ENCODE assay signal across 12 cellular contexts in the genomic region with DNA sequence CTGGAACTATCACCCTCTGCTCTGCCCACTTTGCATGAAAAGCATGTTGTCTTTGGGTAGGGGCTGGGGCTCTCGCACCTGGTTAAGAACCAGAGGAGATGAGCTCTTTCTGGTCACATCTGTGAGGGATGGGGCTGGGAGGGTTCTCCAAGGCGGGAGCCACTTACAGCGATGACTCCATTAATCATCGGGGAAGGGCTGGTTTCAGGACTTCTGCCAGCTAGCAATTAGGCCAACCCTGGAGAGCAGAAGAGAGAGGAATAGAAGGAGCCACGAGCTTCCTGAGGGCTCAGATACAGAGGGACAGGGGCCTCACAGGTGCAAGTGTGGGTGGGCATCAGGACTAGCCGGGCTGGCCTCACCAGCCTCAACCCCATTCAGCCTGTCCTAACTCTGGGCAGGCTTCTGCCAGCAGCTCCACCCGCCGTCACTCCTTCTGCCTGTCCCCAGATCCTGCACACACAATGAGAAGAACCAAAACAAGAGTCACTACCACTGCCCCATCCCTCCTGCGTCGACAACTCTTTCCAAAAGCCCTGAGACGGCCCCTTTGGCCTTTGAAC. TPM values are rescaled to one million over a fixed set of nuclear protein-coding genes. Genes with fewer than 3 reads are reported as not detected.
DNase-seq lines count a peak whose midpoint lies in the region; ATAC-seq and TF ChIP-seq lines count a peak whose summit lies in the region.
"Had no signal": no experiment of that assay in that cellular context is flagged by ENCODE, and none has a peak within 500 bp of the region (broad histone marks: within the 10 kb centered on the region; RNA-seq: fewer than 3 reads in every experiment).

No MANE protein-coding gene starts in this region.

- no peak overlapping the region for H3K27ac Mint-ChIP-seq in activated T-cell treated with anti-CD3 and anti-CD28 coated beads, Interleukin-2, amount 50 U/mL, for 24 hours
- no peak overlapping the region for H3K27ac Mint-ChIP-seq in T-helper 2 cell treated with Interferon-gamma antibody and Interleukin-4, amounts not matched to agents 5 μg/mL and 100 μg/mL, for 36 hours
- H3K27ac Mint-ChIP-seq: activated CD8-positive, alpha-beta T cell treated with anti-CD3 and anti-CD28 coated beads, Interleukin-2, amount 10 ng/mL, durations not matched to agents 7 days and 5 days; B cell had no signal

- DNase-seq in activated T-cell treated with anti-CD3 and anti-CD28 coated beads, Interleukin-2, amount 50 U/mL, for 1 hour, result peak; percentile 4
- no peak for DNase-seq in activated T-cell treated with anti-CD3 and anti-CD28 coated beads, Interleukin-2, amount 50 U/mL, for 24 hours
- DNase-seq in astrocyte of the hippocampus (ENCODE audit: low read depth, low spot score) (peak; percentile 61), left lung (peak; percentile 35 to 41), upper lobe of left lung (peak; percentile 23 to 29), glomerular visceral epithelial cell (ENCODE audit: extremely low spot score) (no peak)
- DNase-seq in T-helper 2 cell treated with Interferon-gamma antibody and Interleukin-4, amounts not matched to agents 5 μg/mL and 100 μg/mL, for 36 hours (ENCODE audit: low spot score), result no peak
- DNase-seq: activated CD8-positive, alpha-beta T cell treated with anti-CD3 and anti-CD28 coated beads, Interleukin-2, amount 10 ng/mL, durations not matched to agents 7 days and 5 days had no signal

- ATAC-seq in left lung, result peak; percentile 31
- peak in 1 of 2 donors; percentile 16 for ATAC-seq in upper lobe of left lung (ENCODE audit: low FRiP score in 2 of 2)
- ATAC-seq in GM21515 (IDR thresholded peaks at IDR 0.05; ENCODE audit: unreplicated experiment), result no peak
- ATAC-seq: activated CD8-positive, alpha-beta T cell treated with anti-CD3 and anti-CD28 coated beads, Interleukin-2, amount 10 ng/mL, durations not matched to agents 7 days and 5 days had no signal

- WGBS in upper lobe of left lung, 2 donors, result 53 to 58% methylated on average over 11 of the region's 11 CpGs

- no peak for TF ChIP-seq POLR2A in upper lobe of left lung (IDR thresholded peaks at IDR 0.05)

- no peaks in the 10 kb centered on the region for H3K4me1 Mint-ChIP-seq in activated T-cell treated with anti-CD3 and anti-CD28 coated beads, Interleukin-2, amount 50 U/mL, for 24 hours (ENCODE audit: low read depth)
- H3K4me1 Mint-ChIP-seq in T-helper 2 cell treated with Interferon-gamma antibody and Interleukin-4, amounts not matched to agents 5 μg/mL and 100 μg/mL, for 36 hours (ENCODE audit: low read depth), result no peaks in the 10 kb centered on the region
- H3K4me1 Mint-ChIP-seq: B cell; central memory CD8-positive, alpha-beta T cell had no signal

- H3K4me3 Mint-ChIP-seq in activated T-cell treated with anti-CD3 and anti-CD28 coated beads, Interleukin-2, amount 50 U/mL, for 24 hours, result no peak overlapping the region
- H3K4me3 Mint-ChIP-seq in T-helper 2 cell treated with Interferon-gamma antibody and Interleukin-4, amounts not matched to agents 5 μg/mL and 100 μg/mL, for 36 hours, result no peak overlapping the region
- H3K4me3 Mint-ChIP-seq: activated CD8-positive, alpha-beta T cell treated with anti-CD3 and anti-CD28 coated beads, Interleukin-2, amount 10 ng/mL, durations not matched to agents 7 days and 5 days; B cell; central memory CD8-positive, alpha-beta T cell had no signal

- peak overlapping the region; percentile 70 to 72 for H3K27ac ChIP-seq in left lung
- H3K27ac ChIP-seq in upper lobe of left lung, result peak overlapping the region; percentile 49 to 89 (median 74)
- H3K27ac ChIP-seq: SK-N-MC had no signal

- H3K9me3 ChIP-seq in left lung (no peaks in the 10 kb centered on the region), upper lobe of left lung (no peaks in the 10 kb centered on the region)

- intact Hi-C loops in left lung (cut with DNase I), result no loop called here

- TF ChIP-seq CTCF in left lung (IDR thresholded peaks at IDR 0.05) (no peak), upper lobe of left lung (IDR thresholded peaks at IDR 0.05) (no peak)

- peaks cover 0 to 35% of the 10 kb centered on the region in 2 donors for H3K36me3 ChIP-seq in left lung
- peaks cover 15 to 55% (median 41%) of the 10 kb centered on the region in 4 donors for H3K36me3 ChIP-seq in upper lobe of left lung

- no peaks in the 10 kb centered on the region for H3K27me3 Mint-ChIP-seq in activated T-cell treated with anti-CD3 and anti-CD28 coated beads, Interleukin-2, amount 50 U/mL, for 24 hours
- no peaks in the 10 kb centered on the region for H3K27me3 Mint-ChIP-seq in T-helper 2 cell treated with Interferon-gamma antibody and Interleukin-4, amounts not matched to agents 5 μg/mL and 100 μg/mL, for 36 hours (ENCODE audit: low read depth)
- H3K27me3 Mint-ChIP-seq: B cell; central memory CD8-positive, alpha-beta T cell had no signal

- H3K36me3 Mint-ChIP-seq in activated T-cell treated with anti-CD3 and anti-CD28 coated beads, Interleukin-2, amount 50 U/mL, for 24 hours (ENCODE audit: low read depth), result no peaks in the 10 kb centered on the region
- H3K36me3 Mint-ChIP-seq in T-helper 2 cell treated with Interferon-gamma antibody and Interleukin-4, amounts not matched to agents 5 μg/mL and 100 μg/mL, for 36 hours (ENCODE audit: low read depth), result no peaks in the 10 kb centered on the region

- H3K27me3 ChIP-seq in left lung (no peaks in the 10 kb centered on the region), upper lobe of left lung (no peaks in the 10 kb centered on the region)

- no peak for TF ChIP-seq EP300 in upper lobe of left lung (IDR thresholded peaks at IDR 0.05)

- no peaks in the 10 kb centered on the region for H3K9me3 Mint-ChIP-seq in activated T-cell treated with anti-CD3 and anti-CD28 coated beads, Interleukin-2, amount 50 U/mL, for 24 hours
- no peaks in the 10 kb centered on the region for H3K9me3 Mint-ChIP-seq in T-helper 2 cell treated with Interferon-gamma antibody and Interleukin-4, amounts not matched to agents 5 μg/mL and 100 μg/mL, for 36 hours
- H3K9me3 Mint-ChIP-seq: central memory CD8-positive, alpha-beta T cell had no signal

- H3K4me3 ChIP-seq in left lung (no peak overlapping the region), upper lobe of left lung (peak overlapping the region in 1 of 4 donors; percentile 14)
- H3K4me3 ChIP-seq: SK-N-MC had no signal

- H3K4me1 ChIP-seq in left lung (peaks cover 25 to 55% of the 10 kb centered on the region in 2 donors), upper lobe of left lung (peaks cover 50 to 70% (median 64%) of the 10 kb centered on the region in 4 donors)

RNA-seq across cellular contexts. Expression of a gene that starts 8.4 kb away (rescaled TPM):
- total RNA-seq in left lung (1,000 to 10,000 TPM in 1 of 2 donors, 100 to 1,000 TPM in 1; 567 to 1,008 TPM), upper lobe of left lung (1,000 to 10,000 TPM in 1 of 6 donors, 100 to 1,000 TPM in 5; 113 to 1,228 (median 802) TPM)
- total RNA-seq: B cell had no signal

RNA-seq across cellular contexts. Expression of a gene that starts 43.7 kb away (rescaled TPM):
- total RNA-seq in left lung, result not detected
- total RNA-seq in upper lobe of left lung, result 1 to 10 TPM in 2 of 6 donors, under 1 TPM in 2, not detected in 2; 0.67 to 3.1 (median 1.1) TPM
- total RNA-seq: activated CD8-positive, alpha-beta T cell treated with anti-CD3 and anti-CD28 coated beads, Interleukin-2, amount 10 ng/mL, durations not matched to agents 7 days and 5 days; B cell had no signal

Comparison
In these comparisons a context has a peak if more than half of its experiments do, and no peak if none do; other contexts are left out.
1. DNase-seq: peak in activated T-cell treated with anti-CD3 and anti-CD28 coated beads, Interleukin-2, amount 50 U/mL, for 1 hour (single experiment), astrocyte of the hippocampus (single experiment), left lung (2 of 2) and upper lobe of left lung (2 of 2); none in activated T-cell treated with anti-CD3 and anti-CD28 coated beads, Interleukin-2, amount 50 U/mL, for 24 hours (single experiment), T-helper 2 cell treated with Interferon-gamma antibody and Interleukin-4, amounts not matched to agents 5 μg/mL and 100 μg/mL, for 36 hours (single experiment) and glomerular visceral epithelial cell (single experiment).